Comparison of ENCODE assay signal across 8 cellular contexts in the genomic region with DNA sequence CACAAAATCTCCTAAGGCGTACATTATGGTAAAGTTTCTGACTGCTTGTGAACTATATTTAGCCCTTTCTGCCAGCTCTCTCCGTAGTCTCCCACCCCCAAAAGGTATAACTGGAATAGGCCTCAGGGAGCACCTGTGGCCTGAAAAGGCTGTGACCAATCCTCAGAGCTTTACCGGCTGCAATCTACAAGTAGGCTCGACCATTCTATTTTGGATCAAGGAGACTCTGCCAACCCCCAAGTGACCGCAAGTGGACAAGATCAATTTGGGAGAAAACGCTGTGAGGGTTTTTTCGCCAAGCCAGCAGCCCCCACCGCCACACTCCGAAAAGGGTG. TPM values are rescaled to one million over a fixed set of nuclear protein-coding genes. Genes with fewer than 3 reads are reported as not detected.
DNase-seq lines count a peak whose midpoint lies in the region; ATAC-seq and TF ChIP-seq lines count a peak whose summit lies in the region.

No MANE protein-coding gene starts in this region.

- peaks cover 54% of the 10 kb centered on the region for H3K4me1 Mint-ChIP-seq in osteocyte (ENCODE audit: unreplicated experiment)

- ATAC-seq in GM18873 (IDR thresholded peaks at IDR 0.05; ENCODE audit: low FRiP score, unreplicated experiment) (no peak), GM18498 (IDR thresholded peaks at IDR 0.05; ENCODE audit: unreplicated experiment) (no peak)

- no peak for DNase-seq in GM12865 (ENCODE audit: low read depth)
- peak; percentile 49 for DNase-seq in RKO (ENCODE audit: low spot score)
- DNase-seq in esophagus muscularis mucosa (ENCODE audit: extremely low spot score): no peak
- no peak for DNase-seq in osteocyte (ENCODE audit: extremely low spot score, unreplicated experiment)
- no peak for DNase-seq in NK-92 treated with Interleukin-12 subunit alpha and Interleukin-12 subunit beta, amount 100 ng/mL, for 24 hours (lab: John Stamatoyannopoulos, UW)
- no peak for DNase-seq in middle frontal gyrus (ENCODE audit: extremely low spot score, low spot score)

- H3K27me3 ChIP-seq in esophagus muscularis mucosa: no peaks in the 10 kb centered on the region

- peak overlapping the region; percentile 76 for H3K4me3 ChIP-seq in GM12865 (ENCODE audit: low read depth, low read length)
- H3K4me3 ChIP-seq in esophagus muscularis mucosa: peak overlapping the region; percentile 84 to 95 (median 86)

- peak overlapping the region; percentile 73 for H3K27ac Mint-ChIP-seq in osteocyte (ENCODE audit: unreplicated experiment)

- TF ChIP-seq POLR2A in esophagus muscularis mucosa (IDR thresholded peaks at IDR 0.05; ENCODE audit: low read depth): no peak

- 4% methylated on average over 5 of the region's 9 CpGs for WGBS in esophagus muscularis mucosa

- TF ChIP-seq CTCF in GM12865 (IDR thresholded peaks at IDR 0.05; ENCODE audit: insufficient read depth, low read depth, low read length, missing control alignments) (no peak), esophagus muscularis mucosa (IDR thresholded peaks at IDR 0.05) (no peak), osteocyte (IDR thresholded peaks at IDR 0.05) (no peak)

- TF ChIP-seq EP300 in esophagus muscularis mucosa (IDR thresholded peaks at IDR 0.05): no peak

- H3K36me3 ChIP-seq in esophagus muscularis mucosa: no peaks in the 10 kb centered on the region

- no peaks in the 10 kb centered on the region for H3K9me3 Mint-ChIP-seq in osteocyte (ENCODE audit: unreplicated experiment)

- H3K9me3 ChIP-seq in esophagus muscularis mucosa: no peaks in the 10 kb centered on the region

- no peaks in the 10 kb centered on the region for H3K36me3 Mint-ChIP-seq in osteocyte (ENCODE audit: unreplicated experiment)

- H3K4me1 ChIP-seq in esophagus muscularis mucosa: peaks cover 73 to 87% (median 83%) of the 10 kb centered on the region in 4 donors

- no peaks in the 10 kb centered on the region for H3K27me3 Mint-ChIP-seq in osteocyte (ENCODE audit: unreplicated experiment)

- peak overlapping the region; percentile 96 to 98 (median 96) for H3K27ac ChIP-seq in esophagus muscularis mucosa (replicated peaks in 1 of 4)

- intact Hi-C loops in esophagus muscularis mucosa (cut with DNase I): loop anchor here (5.0 kb wide), 1 partner anchor 35 kb away; no protein-coding TSS in a partner anchor

- peak overlapping the region; percentile 85 for H3K4me3 Mint-ChIP-seq in osteocyte (ENCODE audit: unreplicated experiment)

RNA-seq across cellular contexts. Expression of a gene that starts 1.2 kb away (rescaled TPM):
- total RNA-seq in esophagus muscularis mucosa (10 to 100 TPM; 36.6 to 55.6 (median 53.2) TPM), osteocyte (13.3 and 14.4 TPM in 2 replicates)

RNA-seq across cellular contexts. Expression of a gene that starts 32.0 kb away (rescaled TPM):
- total RNA-seq in esophagus muscularis mucosa (10 to 100 TPM; 17.4 to 26.2 (median 21.4) TPM), osteocyte (49.5 and 51.4 TPM in 2 replicates)
